8 cellular contexts compared by ENCODE assay signal in the genomic region with DNA sequence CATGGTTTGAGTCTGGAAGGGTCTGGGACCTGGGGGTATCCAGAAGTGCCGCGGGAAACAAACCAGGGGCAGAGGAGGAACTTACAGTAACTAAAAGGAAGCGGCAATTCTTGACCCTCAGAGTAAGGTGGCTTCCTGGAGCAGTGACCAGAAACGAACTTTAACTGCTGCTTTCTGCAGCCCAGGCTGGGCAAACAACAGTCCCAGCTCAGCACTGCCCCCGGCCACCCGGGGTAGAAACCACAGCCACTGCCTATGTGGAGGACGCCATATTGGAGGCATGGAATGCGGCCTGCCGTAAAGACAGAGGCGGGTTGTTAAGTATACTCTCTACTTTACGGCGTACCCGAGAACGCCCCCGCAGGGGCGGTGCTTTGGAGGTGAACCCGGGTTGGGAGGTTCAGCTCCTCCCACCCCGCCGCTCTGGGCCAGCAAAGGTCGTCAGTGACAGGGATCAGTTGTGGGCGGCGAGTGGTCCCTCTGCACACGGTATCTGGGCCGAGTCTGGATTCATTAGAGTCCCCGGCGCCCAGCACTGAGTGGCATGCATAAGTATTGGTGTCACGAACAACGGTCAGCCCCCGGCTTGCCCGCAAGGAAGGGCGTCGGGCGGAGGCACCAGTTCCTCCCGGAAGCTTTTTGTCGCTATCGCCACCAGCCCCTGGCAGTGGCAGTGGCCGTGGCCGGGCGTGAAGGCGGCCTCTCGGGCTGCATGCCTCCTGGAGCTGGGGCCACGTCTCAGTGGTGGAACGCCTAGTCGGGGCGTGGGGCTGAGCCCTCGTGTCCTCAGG. TPM values are rescaled to one million over a fixed set of nuclear protein-coding genes. Genes with fewer than 3 reads are reported as not detected.
DNase-seq lines count a peak whose midpoint lies in the region; ATAC-seq, FAIRE-seq and TF ChIP-seq lines count a peak whose summit lies in the region.

A gene with protein sequence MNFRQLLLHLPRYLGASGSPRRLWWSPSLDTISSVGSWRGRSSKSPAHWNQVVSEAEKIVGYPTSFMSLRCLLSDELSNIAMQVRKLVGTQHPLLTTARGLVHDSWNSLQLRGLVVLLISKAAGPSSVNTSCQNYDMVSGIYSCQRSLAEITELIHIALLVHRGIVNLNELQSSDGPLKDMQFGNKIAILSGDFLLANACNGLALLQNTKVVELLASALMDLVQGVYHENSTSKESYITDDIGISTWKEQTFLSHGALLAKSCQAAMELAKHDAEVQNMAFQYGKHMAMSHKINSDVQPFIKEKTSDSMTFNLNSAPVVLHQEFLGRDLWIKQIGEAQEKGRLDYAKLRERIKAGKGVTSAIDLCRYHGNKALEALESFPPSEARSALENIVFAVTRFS (minus strand): TSS at position 282 of the 791 bp plus-strand sequence. CDS start 279 bp downstream, at position 3.

- POLR2A ChIA-PET in A549 (lab: Yijun Ruan, JAX), result interaction anchor here (0.5 to 1.4 kb wide), 8 partner anchors 10 to 344 kb away, joined by 3 to 10 read pairs (median 4); partner anchors contain the start of gene BEND3

- in situ Hi-C loops in gastrocnemius medialis (cut with MboI; ENCODE audit: low sequenced_read_pairs in 4 of 4), result no loop called here

- TF ChIP-seq RAD21 in A549 (conservative IDR thresholded peaks at IDR 0.05 in 1 of 2, IDR thresholded peaks at IDR 0.05 in 1 of 2), result peak in 1 of 2 experiments; percentile 14; a peak in 1 of 5 replicates

- H3K9me3 ChIP-seq in A549, result no peaks in the 10 kb centered on the region
- H3K9me3 ChIP-seq in body of pancreas, result no peaks in the 10 kb centered on the region
- H3K9me3 ChIP-seq in iPS DF 6.9 (ENCODE audit: control insufficient read depth, insufficient read depth, low read length), result no peaks in the 10 kb centered on the region
- no peaks in the 10 kb centered on the region for H3K9me3 ChIP-seq in gastrocnemius medialis

- H3K27ac ChIP-seq in A549, result peak within 1 kb of the TSS; percentile 88 to 93
- H3K27ac ChIP-seq in body of pancreas, result peak within 1 kb of the TSS; percentile 81 to 96 (median 92)
- no peak within 1 kb of the TSS for H3K27ac ChIP-seq in iPS DF 6.9 (ENCODE audit: low read length)
- peak within 1 kb of the TSS; percentile 92 to 98 (median 94) for H3K27ac ChIP-seq in gastrocnemius medialis

- peak; percentile 97 to 98 for ATAC-seq in A549
- ATAC-seq in HG03066 (IDR thresholded peaks at IDR 0.05; ENCODE audit: low read depth, unreplicated experiment), result peak; percentile 87
- peak; percentile 99 for ATAC-seq in body of pancreas
- peak; percentile 94 to 98 for ATAC-seq in gastrocnemius medialis

- H3K4me1 ChIP-seq in A549, result peaks cover 6% of the 10 kb centered on the region; the same call in 1 of the 3 replicates
- H3K4me1 ChIP-seq in body of pancreas, result peaks cover 16% of the 10 kb centered on the region
- H3K4me1 ChIP-seq in iPS DF 6.9 (ENCODE audit: control insufficient read depth, insufficient read depth, low read length), result no peaks in the 10 kb centered on the region
- H3K4me1 ChIP-seq in gastrocnemius medialis, result peaks cover 12 to 17% of the 10 kb centered on the region in 2 donors

- DNase-seq in A549 (ENCODE audit: low read depth in 1 of 2, low spot score in 1 of 2) (peak; percentile 86 to 95), NCI-H2107 treated with DMSO at 0.1 percent for 48 hours (lab: John Stamatoyannopoulos, UW; ENCODE audit: unreplicated experiment) (peak; percentile 90), body of pancreas (peak; percentile 97 to 100 (median 98)), iPS DF 6.9 (ENCODE audit: low read depth, low spot score) (peak; percentile 91), gastrocnemius medialis (peak; percentile 97 to 99)

- TF ChIP-seq POLR2A in A549 (IDR thresholded peaks at IDR 0.05; ENCODE audit: low read length), result peak; percentile 70
- TF ChIP-seq POLR2A in GM18526 (IDR thresholded peaks at IDR 0.05; ENCODE audit: extremely low read depth, insufficient read length), result peak; percentile 97
- TF ChIP-seq POLR2A in body of pancreas (IDR thresholded peaks at IDR 0.05), result peak; percentile 74 to 93 (median 91)
- peak; percentile 81 to 90 for TF ChIP-seq POLR2A in gastrocnemius medialis (IDR thresholded peaks at IDR 0.05)

- FAIRE-seq in A549 (lab: Jason Lieb, UNC) (no peak), TTC549 (lab: Jason Lieb, UNC) (peak; percentile 45)

- H3K4me2 ChIP-seq in A549, result peak within 1 kb of the TSS; percentile 94

- peak; percentile 23; the same call in 1 of the 3 replicates for TF ChIP-seq CTCF in A549 (IDR thresholded peaks at IDR 0.05)
- TF ChIP-seq CTCF in body of pancreas (IDR thresholded peaks at IDR 0.05), result peak in 6 of 7 experiments; percentile 21 to 58 (median 54)
- TF ChIP-seq CTCF in gastrocnemius medialis (IDR thresholded peaks at IDR 0.05 in 4 of 5, conservative IDR thresholded peaks at IDR 0.05 in 1 of 5), result peak in 3 of 5 experiments; percentile 7 to 35 (median 8)

- H3K36me3 ChIP-seq in body of pancreas (replicated peaks in 1 of 2; ENCODE audit: insufficient read depth in 1 of 2, low read depth in 2 of 2), result no peaks in the 10 kb centered on the region
- no peaks in the 10 kb centered on the region for H3K36me3 ChIP-seq in iPS DF 6.9 (ENCODE audit: control insufficient read depth, insufficient read depth, low read length)
- H3K36me3 ChIP-seq in gastrocnemius medialis, result no peaks in the 10 kb centered on the region

- peak within 1 kb of the TSS; percentile 85 for H3K4me3 ChIP-seq in A549
- peak within 1 kb of the TSS; percentile 62 to 84 for H3K4me3 ChIP-seq in body of pancreas
- H3K4me3 ChIP-seq in iPS DF 6.9 (ENCODE audit: low read length), result peak within 1 kb of the TSS; percentile 88
- H3K4me3 ChIP-seq in gastrocnemius medialis, result peak within 1 kb of the TSS; percentile 79 to 89 (median 82)

- intact Hi-C loops in body of pancreas (cut with DNase I), result no loop called here
- intact Hi-C loops in gastrocnemius medialis (cut with DNase I; ENCODE audit: low total_unique reads), result loop anchor here (1.0 to 10.0 kb wide), 4 partner anchors 30 to 345 kb away; partner anchors contain the start of gene BEND3

- WGBS in A549 (ENCODE audit: missing lambda C conversion rate), result 0% methylated on average over 4 of the region's 46 CpGs
- WGBS in body of pancreas, 2 donors, result 0% methylated on average over 5 to 46 of the region's 46 CpGs
- no CpG with 5 or more reads among the region's 46 CpGs for WGBS in iPS DF 6.9 (ENCODE audit: insufficient coverage, insufficient read length)

- CTCF ChIA-PET in A549 (lab: Yijun Ruan, JAX), result interaction anchor here (0.6 to 1.6 kb wide), 12 partner anchors 11 to 586 kb away, joined by 3 to 5 read pairs (median 3); no protein-coding TSS in a partner anchor

- TF ChIP-seq EP300 in A549 (IDR thresholded peaks at IDR 0.05), result no peak

- H3K27me3 ChIP-seq in body of pancreas (no peaks in the 10 kb centered on the region), iPS DF 6.9 (ENCODE audit: control insufficient read depth, insufficient read depth, low read length) (no peaks in the 10 kb centered on the region), gastrocnemius medialis (no peaks in the 10 kb centered on the region)

TF ChIP-seq in A549, 52 proteins besides CTCF, POLR2A, EP300 and RAD21 (continues in another document):
- TF ChIP-seq, protein P1, sequence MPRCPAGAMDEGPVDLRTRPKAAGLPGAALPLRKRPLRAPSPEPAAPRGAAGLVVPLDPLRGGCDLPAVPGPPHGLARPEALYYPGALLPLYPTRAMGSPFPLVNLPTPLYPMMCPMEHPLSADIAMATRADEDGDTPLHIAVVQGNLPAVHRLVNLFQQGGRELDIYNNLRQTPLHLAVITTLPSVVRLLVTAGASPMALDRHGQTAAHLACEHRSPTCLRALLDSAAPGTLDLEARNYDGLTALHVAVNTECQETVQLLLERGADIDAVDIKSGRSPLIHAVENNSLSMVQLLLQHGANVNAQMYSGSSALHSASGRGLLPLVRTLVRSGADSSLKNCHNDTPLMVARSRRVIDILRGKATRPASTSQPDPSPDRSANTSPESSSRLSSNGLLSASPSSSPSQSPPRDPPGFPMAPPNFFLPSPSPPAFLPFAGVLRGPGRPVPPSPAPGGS (IDR thresholded peaks at IDR 0.05), result peak; percentile 76; the same call in 2 of the 3 replicates
- TF ChIP-seq JUN (IDR thresholded peaks at IDR 0.05), result peak; percentile 61 to 62; a peak in 3 of 5 replicates
- TF ChIP-seq GATA3 (IDR thresholded peaks at IDR 0.05; ENCODE audit: borderline replicate concordance), result no peak
- TF ChIP-seq SMC3 (IDR thresholded peaks at IDR 0.05), result peak; percentile 23; the same call in 1 of the 3 replicates
- TF ChIP-seq TP53 (CRISPR knock-in tag; IDR thresholded peaks at IDR 0.05), result no peak
- peak; percentile 44; the same call in 1 of the 2 replicates for TF ChIP-seq PHF8 (IDR thresholded peaks at IDR 0.05; ENCODE audit: borderline replicate concordance, low read depth)
- no peak; the same call in 1 of the 2 replicates for TF ChIP-seq MAX (IDR thresholded peaks at IDR 0.05)
- no peak for TF ChIP-seq USF2 (IDR thresholded peaks at IDR 0.05)
- no peak for TF ChIP-seq EHF (CRISPR knock-in tag; IDR thresholded peaks at IDR 0.05)
- no peak for TF ChIP-seq SREBF2 (IDR thresholded peaks at IDR 0.05)
- no peak for TF ChIP-seq MYC (IDR thresholded peaks at IDR 0.05; ENCODE audit: borderline replicate concordance, low read length)
- TF ChIP-seq BHLHE40 (IDR thresholded peaks at IDR 0.05; ENCODE audit: low read depth, low read length), result no peak
- no peak for TF ChIP-seq ZFP36 (IDR thresholded peaks at IDR 0.05; ENCODE audit: borderline replicate concordance, partially characterized antibody)
- TF ChIP-seq CBX8 (IDR thresholded peaks at IDR 0.05), result no peak
- no peak for TF ChIP-seq RNF2 (IDR thresholded peaks at IDR 0.05; ENCODE audit: borderline replicate concordance, low read depth)
- TF ChIP-seq FOSB (CRISPR knock-in tag; IDR thresholded peaks at IDR 0.05), result no peak

RNA-seq across cellular contexts. Expression of the gene that starts here (rescaled TPM):
- polyA plus RNA-seq in A549 (2011; rRNA removed), result 17.2 and 17.3 TPM in 2 replicates
- polyA plus RNA-seq in A549 (2012; cell fraction: cytosol; rRNA removed), result 5.4 and 7.6 TPM in 2 replicates
- 4.9 and 5.1 TPM in 2 replicates for polyA plus RNA-seq in A549 (2012; cell fraction: nucleus; rRNA removed)
- polyA plus RNA-seq in A549 (2017; fragmentation: RNase III; extraction: RNeasy Plus Mini Kit Qiagen cat#74134 plus additional on column Dnase treatment), result 7.2 to 7.9 TPM (median 7.6 TPM) in 3 replicates
- polyA minus RNA-seq in A549 (2011; rRNA and poly(A)+ RNA removed), result 21.7 and 24.9 TPM in 2 replicates
- total RNA-seq in body of pancreas, result 10 to 100 TPM in 1 of 2 donors, 1 to 10 TPM in 1; 6.2 to 10.9 TPM
- total RNA-seq in gastrocnemius medialis, result 10 to 100 TPM in 2 of 4 donors, 1 to 10 TPM in 2; 6.6 to 14.3 (median 10.0) TPM
